In genomic region chr9:130712564-130713285, GRCh38 we compare ENCODE assay signal across 8 cellular contexts. TPM values are rescaled to one million over a fixed set of nuclear protein-coding genes. Genes with fewer than 3 reads are reported as not detected.
DNase-seq lines count a peak whose midpoint lies in the region; ATAC-seq, FAIRE-seq and TF ChIP-seq lines count a peak whose summit lies in the region.

No MANE protein-coding gene starts in this region.

- intact Hi-C loops in aorta (cut with DNase I): loop anchor here in 1 of 2 donors (5.0 kb wide), 2 partner anchors 70 to 150 kb away; no protein-coding TSS in a partner anchor

- ATAC-seq in GM18505 (IDR thresholded peaks at IDR 0.05; ENCODE audit: unreplicated experiment): peak; percentile 91
- ATAC-seq in HG02970 (IDR thresholded peaks at IDR 0.05; ENCODE audit: low FRiP score, unreplicated experiment): peak; percentile 96
- peak; percentile 98 for ATAC-seq in aorta (ENCODE audit: low FRiP score)

- H3K9ac ChIP-seq in astrocyte (ENCODE audit: low read length): peak overlapping the region; percentile 89
- H3K9ac ChIP-seq in rectal smooth muscle tissue (ENCODE audit: low read length): peak overlapping the region; percentile 88

- peak; percentile 71 for DNase-seq in NCI-H187 treated with DMSO at 0.1 percent for 48 hours (lab: John Stamatoyannopoulos, UW)
- DNase-seq in T-helper 2 cell treated with Interferon-gamma antibody and Interleukin-4, amounts not matched to agents 5 μg/mL and 100 μg/mL, for 36 hours (ENCODE audit: low spot score): peak; percentile 96
- peak; percentile 97 for DNase-seq in astrocyte (ENCODE audit: low read depth)
- DNase-seq in hepatic stellate cell (ENCODE audit: low spot score): peak; percentile 99
- peak; percentile 99 for DNase-seq in aorta

- H3K36me3 ChIP-seq in astrocyte (ENCODE audit: insufficient read depth, low read length) (no peaks in the 10 kb centered on the region), rectal smooth muscle tissue (ENCODE audit: control insufficient read depth, insufficient read depth, low read length) (no peaks in the 10 kb centered on the region), aorta (ENCODE audit: control insufficient read depth in 1 of 2, insufficient read depth in 2 of 2, low read length in 1 of 2) (no peaks in the 10 kb centered on the region)

- no peak for FAIRE-seq in astrocyte (lab: Jason Lieb, UNC)

- H3K27ac ChIP-seq in astrocyte (ENCODE audit: low read depth, low read length) (peak overlapping the region; percentile 98), rectal smooth muscle tissue (ENCODE audit: low read depth, low read length) (peak overlapping the region; percentile 92), aorta (ENCODE audit: low read depth in 1 of 2, low read length in 2 of 2) (peak overlapping the region in 1 of 2 donors; percentile 78)

- peaks cover 25% of the 10 kb centered on the region for H3K4me1 Mint-ChIP-seq in T-helper 2 cell treated with Interferon-gamma antibody and Interleukin-4, amounts not matched to agents 5 μg/mL and 100 μg/mL, for 36 hours (ENCODE audit: low read depth)
- H3K4me1 Mint-ChIP-seq in astrocyte (ENCODE audit: low read depth, unreplicated experiment): peaks cover 11% of the 10 kb centered on the region

- no peaks in the 10 kb centered on the region for H3K27me3 Mint-ChIP-seq in T-helper 2 cell treated with Interferon-gamma antibody and Interleukin-4, amounts not matched to agents 5 μg/mL and 100 μg/mL, for 36 hours (ENCODE audit: low read depth)
- no peaks in the 10 kb centered on the region for H3K27me3 Mint-ChIP-seq in astrocyte (ENCODE audit: low read depth, unreplicated experiment)

- H3K27ac Mint-ChIP-seq in T-helper 2 cell treated with Interferon-gamma antibody and Interleukin-4, amounts not matched to agents 5 μg/mL and 100 μg/mL, for 36 hours: peak overlapping the region; percentile 96
- H3K27ac Mint-ChIP-seq in astrocyte (ENCODE audit: unreplicated experiment): peak overlapping the region; percentile 81

- H3K79me2 ChIP-seq in astrocyte (ENCODE audit: insufficient read depth, low read length): peaks cover 48% of the 10 kb centered on the region

- TF ChIP-seq POLR2A in GM18505 (IDR thresholded peaks at IDR 0.05; ENCODE audit: borderline replicate concordance, extremely low read depth, insufficient read depth, insufficient read length): peak; percentile 73

- peak overlapping the region; percentile 69 for H3K4me3 ChIP-seq in astrocyte (ENCODE audit: insufficient read depth, low read depth, low read length)
- peak overlapping the region; percentile 83 for H3K4me3 ChIP-seq in rectal smooth muscle tissue (ENCODE audit: low read length)
- H3K4me3 ChIP-seq in aorta (ENCODE audit: low read length in 2 of 2): peak overlapping the region; percentile 36 to 83

- H3K27me3 ChIP-seq in astrocyte (ENCODE audit: insufficient read depth, low read length) (no peaks in the 10 kb centered on the region), rectal smooth muscle tissue (ENCODE audit: control insufficient read depth, insufficient read depth, low read length) (no peaks in the 10 kb centered on the region), aorta (ENCODE audit: control insufficient read depth in 1 of 2, insufficient read depth in 2 of 2, low read length in 1 of 2) (no peaks in the 10 kb centered on the region)

- TF ChIP-seq CTCF in astrocyte (IDR thresholded peaks at IDR 0.05; ENCODE audit: insufficient read depth, low read depth, low read length): no peak

- peaks cover 39% of the 10 kb centered on the region for H4K20me1 ChIP-seq in astrocyte (ENCODE audit: insufficient read depth, low read length)

- H2AFZ ChIP-seq in astrocyte (ENCODE audit: low read depth, low read length): peak overlapping the region; percentile 85

- H3K9me3 ChIP-seq in astrocyte (ENCODE audit: insufficient read depth, low read depth, low read length): no peaks in the 10 kb centered on the region
- no peaks in the 10 kb centered on the region for H3K9me3 ChIP-seq in aorta (ENCODE audit: control insufficient read depth, low read length)

- H3K9me3 Mint-ChIP-seq in T-helper 2 cell treated with Interferon-gamma antibody and Interleukin-4, amounts not matched to agents 5 μg/mL and 100 μg/mL, for 36 hours: no peaks in the 10 kb centered on the region
- H3K9me3 Mint-ChIP-seq in astrocyte (ENCODE audit: unreplicated experiment): peaks cover 2% of the 10 kb centered on the region

- WGBS in aorta, 2 donors: 0% methylated on average over 62 to 68 of the region's 68 CpGs

- peak overlapping the region; percentile 93 for H3K4me2 ChIP-seq in astrocyte (ENCODE audit: low read length)

- H3K4me1 ChIP-seq in astrocyte (ENCODE audit: insufficient read depth, low read length): peaks cover 8% of the 10 kb centered on the region
- H3K4me1 ChIP-seq in rectal smooth muscle tissue (ENCODE audit: control insufficient read depth, insufficient read depth, low read length): peaks cover 6% of the 10 kb centered on the region
- H3K4me1 ChIP-seq in aorta (ENCODE audit: control insufficient read depth in 1 of 2, insufficient read depth in 2 of 2, low read length in 2 of 2): peaks cover 0 to 3% of the 10 kb centered on the region in 2 donors

- no peaks in the 10 kb centered on the region for H3K36me3 Mint-ChIP-seq in T-helper 2 cell treated with Interferon-gamma antibody and Interleukin-4, amounts not matched to agents 5 μg/mL and 100 μg/mL, for 36 hours (ENCODE audit: low read depth)
- no peaks in the 10 kb centered on the region for H3K36me3 Mint-ChIP-seq in astrocyte (ENCODE audit: low read depth, unreplicated experiment)

- H3K4me3 Mint-ChIP-seq in T-helper 2 cell treated with Interferon-gamma antibody and Interleukin-4, amounts not matched to agents 5 μg/mL and 100 μg/mL, for 36 hours: peak overlapping the region; percentile 93
- peak overlapping the region; percentile 97 for H3K4me3 Mint-ChIP-seq in astrocyte (ENCODE audit: unreplicated experiment)

RNA-seq across cellular contexts. Expression of gene EXOSC2, which starts 19.1 kb away (rescaled TPM):
- 21.0 and 28.1 TPM in 2 replicates for total RNA-seq in astrocyte
- total RNA-seq in aorta: 10 to 100 TPM; 18.7 to 20.2 TPM
- 10 to 100 TPM in 1 of 2 donors, 1 to 10 TPM in 1; 9.5 to 17.0 TPM for polyA plus RNA-seq in aorta

RNA-seq across cellular contexts. Expression of gene PRDM12, which starts 48.3 kb away (rescaled TPM):
- total RNA-seq in astrocyte (0.23 and 0.38 TPM in 2 replicates), aorta (not detected)
- polyA plus RNA-seq in aorta: not detected
